ENCODE assay signal across 11 cellular contexts in the genomic region with DNA sequence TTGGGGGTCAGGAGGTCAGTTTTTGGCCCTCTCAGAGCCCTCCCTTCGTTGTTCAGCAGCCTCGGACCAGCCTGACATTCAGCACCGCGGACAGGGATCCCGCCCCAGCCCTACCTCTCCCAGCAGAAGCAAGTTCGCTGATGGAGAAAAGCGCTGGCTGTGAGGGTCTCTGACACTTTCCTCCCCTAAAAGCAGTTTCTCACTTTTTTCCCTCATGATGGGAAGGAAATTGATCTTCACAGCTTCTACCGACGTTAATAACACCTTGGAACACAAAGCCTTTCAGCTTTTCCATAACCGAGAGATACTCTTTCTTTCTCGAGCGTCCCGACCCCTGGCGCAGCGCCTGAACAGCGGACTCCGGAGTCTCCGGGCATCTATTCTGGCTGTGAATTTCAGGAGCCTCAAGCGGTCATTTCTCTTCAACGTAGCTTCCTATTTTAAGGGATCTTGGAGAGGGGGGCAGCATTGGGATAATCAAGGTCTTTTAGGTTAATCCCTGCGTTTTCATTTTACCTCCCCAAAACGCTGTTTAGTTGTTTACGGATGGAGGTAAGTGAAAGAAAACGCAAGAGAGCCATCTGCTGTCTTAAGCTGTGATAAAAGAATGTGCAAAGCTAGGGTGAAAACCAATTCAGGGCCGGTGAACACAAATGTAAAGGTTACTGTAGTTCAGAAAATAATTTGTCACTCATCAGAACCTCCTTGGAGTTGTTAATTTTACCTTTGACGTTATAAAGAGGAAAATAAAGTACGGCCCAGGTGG.
A peak's percentile ranks its signal among the peaks of the same experiment; 100 is the strongest.
DNase-seq lines count a peak whose midpoint lies in the region; ATAC-seq lines count a peak whose summit lies in the region.
"Had no signal": no experiment of that assay in that cellular context is flagged by ENCODE, and none has a peak within 500 bp of the region (broad histone marks: within the 10 kb centered on the region; RNA-seq: fewer than 3 reads in every experiment).

No MANE protein-coding gene starts in this region.

- DNase-seq in Right ventricle myocardium inferior (ENCODE audit: missing footprints) (no peak), cardiac septum (ENCODE audit: low spot score) (no peak), amniotic epithelial cell (ENCODE audit: low read depth) (peak; percentile 43), aorta (peak; percentile 47 to 80), posterior vena cava (ENCODE audit: low spot score) (no peak)
- no peak for DNase-seq in activated naive CD4-positive, alpha-beta T cell treated with anti-CD3 and anti-CD28 coated beads, Interleukin-2, amount 50 U/mL, for 16 hours
- DNase-seq: activated naive CD8-positive, alpha-beta T cell treated with anti-CD3 and anti-CD28 coated beads, Interleukin-2, amount 10 ng/mL, durations not matched to agents 7 days and 5 days; NCI-H526 treated with DMSO at 0.1 percent for 48 hours had no signal

- H3K27me3 ChIP-seq in aorta (ENCODE audit: control insufficient read depth in 1 of 2, insufficient read depth in 2 of 2, low read length in 1 of 2) = peaks cover 0 to 1% of the 10 kb centered on the region in 2 donors

- no peak overlapping the region for H3K27ac ChIP-seq in aorta (ENCODE audit: low read depth in 1 of 2, low read length in 2 of 2)
- H3K27ac ChIP-seq: parathyroid adenoma had no signal

- H3K4me3 ChIP-seq in iPS-18c (ENCODE audit: insufficient read depth, low read depth, low read length) = peak overlapping the region; percentile 32; the same call in 1 of the 2 replicates
- no peak overlapping the region for H3K4me3 ChIP-seq in aorta (ENCODE audit: low read length in 2 of 2)

- H3K9me3 ChIP-seq in iPS-18c (ENCODE audit: control insufficient read depth, insufficient read depth, low read length) (no peaks in the 10 kb centered on the region), aorta (ENCODE audit: control insufficient read depth, low read length) (peaks cover 1% of the 10 kb centered on the region)

- no peaks in the 10 kb centered on the region for H3K36me3 ChIP-seq in aorta (ENCODE audit: control insufficient read depth in 1 of 2, insufficient read depth in 2 of 2, low read length in 1 of 2)

- no peaks in the 10 kb centered on the region for H3K4me1 ChIP-seq in aorta (ENCODE audit: control insufficient read depth in 1 of 2, insufficient read depth in 2 of 2, low read length in 2 of 2)
- H3K4me1 ChIP-seq: parathyroid adenoma had no signal

- 4% methylated on average over 27 of the region's 27 CpGs for WGBS in aorta, 2 donors

- intact Hi-C loops in Right ventricle myocardium inferior (cut with DNase I) = loop anchor here (5.0 kb wide), 1 partner anchor 132 kb away; no protein-coding TSS in a partner anchor
- intact Hi-C loops in cardiac septum (cut with DNase I) = loop anchor here (5.0 kb wide), 2 partner anchors 52 to 132 kb away; no protein-coding TSS in a partner anchor
- intact Hi-C loops in aorta (cut with DNase I) = loop anchor here in 1 of 2 donors (10.0 kb wide), 1 partner anchor 775 kb away; no protein-coding TSS in a partner anchor
- intact Hi-C loops in posterior vena cava (cut with DNase I) = no loop called here

- peak; percentile 46 for ATAC-seq in Right ventricle myocardium inferior
- ATAC-seq in aorta (ENCODE audit: low FRiP score) = no peak
- ATAC-seq in HG02678 (IDR thresholded peaks at IDR 0.05; ENCODE audit: unreplicated experiment) = no peak

Comparison
In these comparisons a context has a peak if more than half of its experiments do, and no peak if none do; other contexts are left out.
1. DNase-seq: peak in amniotic epithelial cell (single experiment) and aorta (2 of 2); none in Right ventricle myocardium inferior (single experiment), cardiac septum (single experiment), activated naive CD4-positive, alpha-beta T cell treated with anti-CD3 and anti-CD28 coated beads, Interleukin-2, amount 50 U/mL, for 16 hours (single experiment) and posterior vena cava (single experiment).
2. intact Hi-C loops: an anchor here in Right ventricle myocardium inferior (5.0 kb wide) and cardiac septum (5.0 kb wide); none called in posterior vena cava.